In the genomic region with DNA sequence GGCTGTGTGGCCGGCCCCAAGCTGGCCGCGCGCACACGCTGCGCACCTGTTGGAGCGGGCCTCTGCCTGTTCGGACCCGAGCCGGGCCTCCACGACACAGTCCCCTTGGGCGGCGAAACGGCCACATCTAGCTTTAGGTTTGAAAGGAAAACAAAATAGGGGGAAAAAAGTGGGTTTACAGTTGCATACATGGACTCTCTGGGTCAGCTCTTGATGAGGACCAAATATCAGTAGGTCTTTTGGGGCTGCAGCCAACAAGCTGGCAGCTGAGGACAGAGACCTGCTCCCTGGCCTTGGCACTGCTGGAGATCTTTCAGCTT, we compare ENCODE assay signal across 10 cellular contexts. TPM values are rescaled to one million over a fixed set of nuclear protein-coding genes. Genes with fewer than 3 reads are reported as not detected.
DNase-seq lines count a peak whose midpoint lies in the region; ATAC-seq and TF ChIP-seq lines count a peak whose summit lies in the region.
"Had no signal": no experiment of that assay in that cellular context is flagged by ENCODE, and none has a peak within 500 bp of the region (broad histone marks: within the 10 kb centered on the region; RNA-seq: fewer than 3 reads in every experiment).

No MANE protein-coding gene starts in this region.

- H3K4me1 Mint-ChIP-seq in endodermal cell: peaks cover 10% of the 10 kb centered on the region
- H3K4me1 Mint-ChIP-seq in natural killer cell treated with Interleukin-12 subunit alpha and Interleukin-12 subunit beta and Interleukin-15 and Interleukin-18, amount 100 ng/mL, for 72 hours (ENCODE audit: low read depth in 2 of 2): peaks cover 9 to 12% of the 10 kb centered on the region in 2 donors

- no peaks in the 10 kb centered on the region for H3K36me3 ChIP-seq in left ventricle myocardium inferior
- no peaks in the 10 kb centered on the region for H3K36me3 ChIP-seq in endodermal cell (ENCODE audit: control insufficient read depth, insufficient read depth, low read length)
- H3K36me3 ChIP-seq in vagina: no peaks in the 10 kb centered on the region
- H3K36me3 ChIP-seq: tibial nerve had no signal

- TF ChIP-seq POLR2A in vagina (IDR thresholded peaks at IDR 0.05) (no peak), lower leg skin (IDR thresholded peaks at IDR 0.05) (no peak)

- H3K4me3 ChIP-seq in left ventricle myocardium inferior: peak overlapping the region; percentile 72
- H3K4me3 ChIP-seq in endodermal cell (ENCODE audit: low read length): peak overlapping the region; percentile 74
- H3K4me3 ChIP-seq in vagina: peak overlapping the region; percentile 41 to 50
- H3K4me3 ChIP-seq in lower leg skin (ENCODE audit: low read depth, poor library complexity, severe bottlenecking): no peak overlapping the region

- H3K27me3 ChIP-seq in left ventricle myocardium inferior (ENCODE audit: low read depth) (no peaks in the 10 kb centered on the region), endodermal cell (ENCODE audit: control insufficient read depth, insufficient read depth, low read length, poor library complexity, severe bottlenecking) (peaks cover 50% of the 10 kb centered on the region), vagina (no peaks in the 10 kb centered on the region)
- H3K27me3 ChIP-seq: tibial nerve had no signal

- H3K4me3 Mint-ChIP-seq in endodermal cell: peak overlapping the region; percentile 51
- H3K4me3 Mint-ChIP-seq in natural killer cell treated with Interleukin-12 subunit alpha and Interleukin-12 subunit beta and Interleukin-15 and Interleukin-18, amount 100 ng/mL, for 72 hours: peak overlapping the region; percentile 12

- no peak overlapping the region for H3K9ac ChIP-seq in endodermal cell (ENCODE audit: extremely low read depth, low read length, poor library complexity, severe bottlenecking)

- no peak overlapping the region for H3K27ac Mint-ChIP-seq in endodermal cell
- H3K27ac Mint-ChIP-seq in natural killer cell treated with Interleukin-12 subunit alpha and Interleukin-12 subunit beta and Interleukin-15 and Interleukin-18, amount 100 ng/mL, for 72 hours: no peak overlapping the region

- no peak for ATAC-seq in left cardiac atrium
- no peak for ATAC-seq in natural killer cell treated with Interleukin-12 subunit alpha and Interleukin-12 subunit beta and Interleukin-15 and Interleukin-18, amount 100 ng/mL, for 72 hours

- no peaks in the 10 kb centered on the region for H3K36me3 Mint-ChIP-seq in endodermal cell (ENCODE audit: low read depth)
- no peaks in the 10 kb centered on the region for H3K36me3 Mint-ChIP-seq in natural killer cell treated with Interleukin-12 subunit alpha and Interleukin-12 subunit beta and Interleukin-15 and Interleukin-18, amount 100 ng/mL, for 72 hours

- H3K4me1 ChIP-seq in left ventricle myocardium inferior: peaks cover 31% of the 10 kb centered on the region
- H3K4me1 ChIP-seq in endodermal cell (ENCODE audit: control insufficient read depth, insufficient read depth, low read length): peaks cover 9% of the 10 kb centered on the region
- peaks cover 36% of the 10 kb centered on the region for H3K4me1 ChIP-seq in vagina

- 20 to 24% methylated on average over 13 to 14 of the region's 14 CpGs for WGBS in endodermal cell (ENCODE audit: insufficient coverage in 1 of 2, insufficient read length in 1 of 2), 2 experiments
- WGBS in lower leg skin, 2 donors: 35 to 57% methylated on average over 14 of the region's 14 CpGs

- H3K27ac ChIP-seq in left ventricle myocardium inferior (replicated peaks) (no peak overlapping the region), endodermal cell (ENCODE audit: low read depth, low read length) (no peak overlapping the region), vagina (no peak overlapping the region)
- H3K27ac ChIP-seq: tibial nerve had no signal

- TF ChIP-seq CTCF in left ventricle myocardium inferior (IDR thresholded peaks at IDR 0.05; ENCODE audit: borderline replicate concordance) (no peak), endodermal cell (conservative IDR thresholded peaks at IDR 0.05) (no peak), vagina (IDR thresholded peaks at IDR 0.05) (no peak), lower leg skin (IDR thresholded peaks at IDR 0.05) (no peak)

- no peak for DNase-seq in left ventricle myocardium inferior
- DNase-seq in left cardiac atrium: no peak
- peak; percentile 44 for DNase-seq in endodermal cell
- DNase-seq in natural killer cell treated with Interleukin-12 subunit alpha and Interleukin-12 subunit beta and Interleukin-15 and Interleukin-18, amount 100 ng/mL, for 72 hours (ENCODE audit: low spot score): no peak
- no peak for DNase-seq in vagina (ENCODE audit: extremely low spot score in 2 of 2)
- no peak for DNase-seq in DMS53 treated with DMSO at 0.1 percent for 48 hours (lab: John Stamatoyannopoulos, UW; ENCODE audit: unreplicated experiment)
- no peak for DNase-seq in lower leg skin (ENCODE audit: low spot score in 2 of 2)
- no peak for DNase-seq in dermis blood vessel endothelial cell
- DNase-seq: NCI-H446 treated with DMSO at 0.1 percent for 48 hours had no signal

- no peaks in the 10 kb centered on the region for H3K9me3 Mint-ChIP-seq in endodermal cell
- no peaks in the 10 kb centered on the region for H3K9me3 Mint-ChIP-seq in natural killer cell treated with Interleukin-12 subunit alpha and Interleukin-12 subunit beta and Interleukin-15 and Interleukin-18, amount 100 ng/mL, for 72 hours

- H3K27me3 Mint-ChIP-seq in endodermal cell (ENCODE audit: insufficient read depth): peaks cover 54% of the 10 kb centered on the region
- peaks cover 13 to 17% of the 10 kb centered on the region in 2 donors for H3K27me3 Mint-ChIP-seq in natural killer cell treated with Interleukin-12 subunit alpha and Interleukin-12 subunit beta and Interleukin-15 and Interleukin-18, amount 100 ng/mL, for 72 hours

- H3K9me3 ChIP-seq in left ventricle myocardium inferior (replicated peaks) (no peaks in the 10 kb centered on the region), endodermal cell (ENCODE audit: control insufficient read depth, low read length) (no peaks in the 10 kb centered on the region), vagina (no peaks in the 10 kb centered on the region)
- H3K9me3 ChIP-seq: tibial nerve had no signal

- intact Hi-C loops in left ventricle myocardium inferior (cut with micrococcal nuclease) (no loop called here), left cardiac atrium (cut with DNase I) (loop anchor here in 1 of 2 donors (5.0 kb wide), 1 partner anchor 74 kb away; no protein-coding TSS in a partner anchor), vagina (cut with DNase I) (no loop called here), lower leg skin (cut with DNase I; ENCODE audit: low total_unique reads) (no loop called here)

RNA-seq across cellular contexts. Expression of a gene that starts 20.7 kb away (rescaled TPM):
- 12.0 TPM for total RNA-seq in left ventricle myocardium inferior
- 10 to 100 TPM; 12.3 to 14.4 TPM for total RNA-seq in left cardiac atrium
- total RNA-seq in endodermal cell: 1 to 10 TPM; 2.0 to 2.5 TPM
- 0.57 TPM for polyA plus RNA-seq in endodermal cell (2013, experiment 1 of 2)
- polyA plus RNA-seq in endodermal cell (2013, experiment 2 of 2): 0.58 TPM
- total RNA-seq in natural killer cell treated with Interleukin-12 subunit alpha and Interleukin-12 subunit beta and Interleukin-15 and Interleukin-18, amount 100 ng/mL, for 72 hours: 1 to 10 TPM; 2.6 to 3.1 TPM
- total RNA-seq in vagina: 16.7 TPM
- total RNA-seq in lower leg skin: 10 to 100 TPM in 1 of 4 donors, 1 to 10 TPM in 3; 7.5 to 10.4 (median 8.0) TPM
- total RNA-seq in dermis blood vessel endothelial cell: 5.0 and 5.8 TPM in 2 replicates

RNA-seq across cellular contexts. Expression of a gene that starts 28.5 kb away (rescaled TPM):
- total RNA-seq in left ventricle myocardium inferior (93.3 TPM), left cardiac atrium (10 to 100 TPM; 61.7 to 74.6 TPM), endodermal cell (10 to 100 TPM; 30.7 to 38.1 TPM), vagina (51.6 TPM), lower leg skin (10 to 100 TPM; 12.9 to 53.6 (median 33.0) TPM), dermis blood vessel endothelial cell (8.7 and 8.8 TPM in 2 replicates)
- 19.4 TPM for polyA plus RNA-seq in endodermal cell (2013, experiment 1 of 2)
- polyA plus RNA-seq in endodermal cell (2013, experiment 2 of 2): 22.2 TPM
- 10 to 100 TPM; 11.7 to 14.8 TPM for total RNA-seq in natural killer cell treated with Interleukin-12 subunit alpha and Interleukin-12 subunit beta and Interleukin-15 and Interleukin-18, amount 100 ng/mL, for 72 hours

RNA-seq across cellular contexts. Expression of a gene that starts 32.6 kb away (rescaled TPM):
- 26.6 TPM for total RNA-seq in left ventricle myocardium inferior
- 10 to 100 TPM; 27.3 to 27.4 TPM for total RNA-seq in left cardiac atrium
- 1 to 10 TPM; 6.8 to 7.7 TPM for total RNA-seq in endodermal cell
- 3.1 TPM for polyA plus RNA-seq in endodermal cell (2013, experiment 1 of 2)
- 2.4 TPM for polyA plus RNA-seq in endodermal cell (2013, experiment 2 of 2)
- 10 to 100 TPM; 11.1 to 14.0 TPM for total RNA-seq in natural killer cell treated with Interleukin-12 subunit alpha and Interleukin-12 subunit beta and Interleukin-15 and Interleukin-18, amount 100 ng/mL, for 72 hours
- 29.7 TPM for total RNA-seq in vagina
- 10 to 100 TPM; 15.0 to 16.8 (median 16.2) TPM for total RNA-seq in lower leg skin
- 7.8 and 8.7 TPM in 2 replicates for total RNA-seq in dermis blood vessel endothelial cell
